ENCODE assay signal across 11 cellular contexts in the genomic region with DNA sequence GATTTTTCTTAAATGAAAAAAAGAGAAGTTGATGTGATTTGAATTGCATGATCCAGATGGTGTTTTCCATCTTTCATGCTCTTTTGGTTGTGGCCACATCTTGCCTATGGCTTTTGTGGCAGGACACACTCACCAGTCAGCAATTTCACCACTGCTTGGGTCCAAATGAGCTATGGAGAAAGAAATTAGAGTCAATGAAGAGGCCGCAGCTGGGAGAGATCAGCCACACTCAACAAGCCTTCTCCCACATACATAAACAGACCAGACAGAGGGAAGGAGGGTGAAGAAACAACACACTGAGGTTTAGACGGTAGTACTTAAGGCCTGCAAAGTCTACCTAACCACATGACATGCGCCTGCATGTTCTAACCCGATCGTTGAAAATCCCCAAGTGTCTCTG.
DNase-seq lines count a peak whose midpoint lies in the region; ATAC-seq and TF ChIP-seq lines count a peak whose summit lies in the region.
"Had no signal": no experiment of that assay in that cellular context is flagged by ENCODE, and none has a peak within 500 bp of the region (broad histone marks: within the 10 kb centered on the region; RNA-seq: fewer than 3 reads in every experiment).

No MANE protein-coding gene starts in this region.

- H3K4me3 Mint-ChIP-seq in endothelial cell (ENCODE audit: unreplicated experiment): no peak overlapping the region
- H3K4me3 Mint-ChIP-seq: IgD-negative memory B cell had no signal

- H3K4me2 ChIP-seq in smooth muscle cell: peak overlapping the region; percentile 74

- no peak overlapping the region for H3K27ac ChIP-seq in RWPE2 (ENCODE audit: poor library complexity, severe bottlenecking)
- H3K27ac ChIP-seq in gastroesophageal sphincter: peak overlapping the region in 3 of 4 donors; percentile 5 to 15 (median 9)
- H3K27ac ChIP-seq in smooth muscle cell (ENCODE audit: low read depth): peak overlapping the region; percentile 82
- H3K27ac ChIP-seq: 22Rv1 had no signal

- H3K79me2 ChIP-seq in smooth muscle cell (ENCODE audit: low read depth): no peaks in the 10 kb centered on the region

- no peaks in the 10 kb centered on the region for H3K36me3 Mint-ChIP-seq in endothelial cell (ENCODE audit: low read depth, unreplicated experiment)
- H3K36me3 Mint-ChIP-seq: IgD-negative memory B cell had no signal

- peaks cover 14% of the 10 kb centered on the region for H3K4me1 ChIP-seq in RWPE2 (ENCODE audit: insufficient read depth, poor library complexity, severe bottlenecking)
- peaks cover 0 to 11% (median 2%) of the 10 kb centered on the region in 3 donors for H3K4me1 ChIP-seq in gastroesophageal sphincter
- peaks cover 8% of the 10 kb centered on the region for H3K4me1 ChIP-seq in smooth muscle cell (ENCODE audit: low read depth)

- H3K9me3 ChIP-seq in RWPE2 (ENCODE audit: severe bottlenecking): no peaks in the 10 kb centered on the region
- no peaks in the 10 kb centered on the region for H3K9me3 ChIP-seq in gastroesophageal sphincter
- H3K9me3 ChIP-seq in smooth muscle cell (replicated peaks; ENCODE audit: low read depth): no peaks in the 10 kb centered on the region

- H3K36me3 ChIP-seq in RWPE2 (ENCODE audit: low read depth) (no peaks in the 10 kb centered on the region), gastroesophageal sphincter (no peaks in the 10 kb centered on the region), smooth muscle cell (ENCODE audit: low read depth) (no peaks in the 10 kb centered on the region)

- H3K27ac Mint-ChIP-seq in endothelial cell (ENCODE audit: unreplicated experiment): no peak overlapping the region
- H3K27ac Mint-ChIP-seq: IgD-negative memory B cell had no signal

- WGBS in gastroesophageal sphincter (ENCODE audit: low coverage in 1 of 2), 2 donors: 14 to 48% methylated on average over 2 to 4 of the region's 5 CpGs
- WGBS in smooth muscle cell (ENCODE audit: low lambda C conversion rate): 13% methylated on average over 5 of the region's 5 CpGs

- no peak overlapping the region for H3K4me3 ChIP-seq in RWPE2 (ENCODE audit: severe bottlenecking)
- no peak overlapping the region for H3K4me3 ChIP-seq in gastroesophageal sphincter
- no peak overlapping the region for H3K4me3 ChIP-seq in smooth muscle cell

- TF ChIP-seq POLR2A in gastroesophageal sphincter (IDR thresholded peaks at IDR 0.05): no peak

- no peaks in the 10 kb centered on the region for H4K20me1 ChIP-seq in smooth muscle cell (ENCODE audit: low read depth)

- no peak for TF ChIP-seq EP300 in gastroesophageal sphincter (IDR thresholded peaks at IDR 0.05)

- H3K9ac ChIP-seq in smooth muscle cell (ENCODE audit: low read depth): peak overlapping the region; percentile 45

- no peaks in the 10 kb centered on the region for H3K4me1 Mint-ChIP-seq in endothelial cell (ENCODE audit: unreplicated experiment)
- H3K4me1 Mint-ChIP-seq: IgD-negative memory B cell had no signal

- peaks cover 10% of the 10 kb centered on the region for H3F3A ChIP-seq in smooth muscle cell (ENCODE audit: low read depth)

- no peaks in the 10 kb centered on the region for H3K27me3 Mint-ChIP-seq in endothelial cell (ENCODE audit: unreplicated experiment)

- H3K9me3 Mint-ChIP-seq in endothelial cell (ENCODE audit: unreplicated experiment): no peaks in the 10 kb centered on the region

- DNase-seq in NCI-H1105 treated with DMSO at 0.1 percent for 48 hours (lab: John Stamatoyannopoulos, UW) (peak; percentile 28), NCI-H1105 (lab: John Stamatoyannopoulos, UW) (no peak), RWPE2 (ENCODE audit: low spot score) (no peak), smooth muscle cell (lab: John Stamatoyannopoulos, UW; ENCODE audit: unreplicated experiment) (no peak), endothelial cell (ENCODE audit: low spot score) (no peak), posterior cingulate gyrus (no peak)
- DNase-seq: T-helper 9 cell had no signal

- intact Hi-C loops in posterior cingulate gyrus (cut with DNase I): no loop called here

- H3K27me3 ChIP-seq in RWPE2 (ENCODE audit: insufficient read depth, poor library complexity, severe bottlenecking) (no peaks in the 10 kb centered on the region), gastroesophageal sphincter (no peaks in the 10 kb centered on the region), smooth muscle cell (ENCODE audit: low read depth) (no peaks in the 10 kb centered on the region)

- H2AFZ ChIP-seq in smooth muscle cell (ENCODE audit: low read depth): no peak overlapping the region

- ATAC-seq in RWPE2 (ENCODE audit: low read depth): peak; percentile 85
- peak; percentile 85 for ATAC-seq in gastroesophageal sphincter
- ATAC-seq in GM19324 (IDR thresholded peaks at IDR 0.05; ENCODE audit: low FRiP score, unreplicated experiment): no peak

- TF ChIP-seq CTCF in RWPE2 (IDR thresholded peaks at IDR 0.05; ENCODE audit: poor library complexity, severe bottlenecking) (no peak), gastroesophageal sphincter (IDR thresholded peaks at IDR 0.05) (no peak), smooth muscle cell (IDR thresholded peaks at IDR 0.05; ENCODE audit: borderline replicate concordance, insufficient read depth, poor library complexity, severe bottlenecking) (no peak), endothelial cell (IDR thresholded peaks at IDR 0.05; ENCODE audit: unreplicated experiment) (no peak)
